In genomic region chr7:128447944-128448556, GRCh38 we compare ENCODE assay signal across 11 cellular contexts.
"Had no signal": no experiment of that assay in that cellular context is flagged by ENCODE, and none has a peak within 500 bp of the region (broad histone marks: within the 10 kb centered on the region; RNA-seq: fewer than 3 reads in every experiment).

No MANE protein-coding gene starts in this region.

- ATAC-seq: body of pancreas, left ventricle myocardium superior, sciatic nerve had no signal

- H3K9me3 Mint-ChIP-seq: nephron had no signal

- DNase-seq: activated effector memory CD4-positive, alpha-beta T cell treated with anti-CD3 and anti-CD28 coated beads, Interleukin-2, amount 50 U/mL, for 16 hours; body of pancreas; central memory CD4-positive, alpha-beta T cell; cortex of kidney; effector CD8-positive, alpha-beta T cell; left ventricle myocardium superior; mesendoderm; stimulated activated CD4-positive, alpha-beta T cell treated with anti-CD3 and anti-CD28 coated beads, Interleukin-2, amount 100 ng/mL, for 24 hours; thyroid gland had no signal
